In genomic region chr15:70014860-70015490, GRCh38 we compare ENCODE assay signal across 10 cellular contexts.
A peak's percentile ranks its signal among the peaks of the same experiment; 100 is the strongest.
DNase-seq lines count a peak whose midpoint lies in the region; ATAC-seq and TF ChIP-seq lines count a peak whose summit lies in the region.
"Had no signal": no experiment of that assay in that cellular context is flagged by ENCODE, and none has a peak within 500 bp of the region (broad histone marks: within the 10 kb centered on the region; RNA-seq: fewer than 3 reads in every experiment).

No MANE protein-coding gene starts in this region.

- no peaks in the 10 kb centered on the region for H3K9me3 Mint-ChIP-seq in HFFc6

- H3K79me2 ChIP-seq in DOHH2 (ENCODE audit: control insufficient read depth, low read length), result no peaks in the 10 kb centered on the region

- no peaks in the 10 kb centered on the region for H3K9me3 ChIP-seq in DOHH2 (ENCODE audit: control insufficient read depth, insufficient read depth, low read length)
- H3K9me3 ChIP-seq in WERI-Rb-1 (ENCODE audit: severe bottlenecking), result no peaks in the 10 kb centered on the region
- H3K9me3 ChIP-seq: Caco-2 had no signal

- H3K9me2 ChIP-seq in DOHH2 (replicated peaks; ENCODE audit: control insufficient read depth, low read length), result no peaks in the 10 kb centered on the region

- ATAC-seq in HG03025 (IDR thresholded peaks at IDR 0.05; ENCODE audit: low FRiP score, unreplicated experiment) (peak; percentile 59), Right ventricle myocardium superior (ENCODE audit: poor library complexity) (no peak)

- TF ChIP-seq CTCF in DOHH2 (IDR thresholded peaks at IDR 0.05; ENCODE audit: low read depth, low read length, poor library complexity, severe bottlenecking) (no peak), WERI-Rb-1 (IDR thresholded peaks at IDR 0.05; ENCODE audit: low read depth, low read length) (0 out of 2 replicates have a peak, but pooled peaks have one; percentile 15), foreskin fibroblast (IDR thresholded peaks at IDR 0.05; ENCODE audit: low read depth, low read length) (no peak), HFFc6 (IDR thresholded peaks at IDR 0.05) (no peak)

- H3K4me3 ChIP-seq in DOHH2 (ENCODE audit: low read length) (peak overlapping the region; percentile 62), WERI-Rb-1 (ENCODE audit: low read depth, low read length) (no peak overlapping the region), foreskin fibroblast (ENCODE audit: low read depth in 1 of 2, low read length in 2 of 2) (no peak overlapping the region)

- peak overlapping the region; percentile 36 for H3K27ac ChIP-seq in DOHH2 (ENCODE audit: low read depth, low read length)
- H3K27ac ChIP-seq in WERI-Rb-1, result no peak overlapping the region; the same call in 1 of the 2 replicates
- H3K27ac ChIP-seq in caudate nucleus (ENCODE audit: low read depth, low read length), result no peak overlapping the region

- no peaks in the 10 kb centered on the region for H4K20me1 ChIP-seq in DOHH2 (ENCODE audit: control insufficient read depth, insufficient read depth, low read depth, low read length)

- peaks cover 59% of the 10 kb centered on the region for H3K27me3 Mint-ChIP-seq in HFFc6 (ENCODE audit: insufficient read depth)

- no peak overlapping the region for H3K4me3 Mint-ChIP-seq in HFFc6

- no peaks in the 10 kb centered on the region for H3K4me1 Mint-ChIP-seq in HFFc6 (ENCODE audit: low read depth)

- H3K36me3 ChIP-seq in DOHH2 (ENCODE audit: control insufficient read depth, low read length) (no peaks in the 10 kb centered on the region), WERI-Rb-1 (no peaks in the 10 kb centered on the region)

- intact Hi-C loops in Right ventricle myocardium superior (cut with DNase I), result loop anchor here (2.0 kb wide), 1 partner anchor 22 kb away; no protein-coding TSS in a partner anchor

- peaks cover 68% of the 10 kb centered on the region for H3K4me1 ChIP-seq in DOHH2 (ENCODE audit: control insufficient read depth, low read length)
- H3K4me1 ChIP-seq: Caco-2 had no signal

- H3K36me3 Mint-ChIP-seq in HFFc6 (ENCODE audit: low read depth), result no peaks in the 10 kb centered on the region

- H3K27ac Mint-ChIP-seq in HFFc6, result no peak overlapping the region

- DNase-seq in GM19240 (ENCODE audit: insufficient read length, low spot score) (peak; percentile 91), WERI-Rb-1 (peak; percentile 71), foreskin fibroblast (no peak), HFFc6 (no peak), caudate nucleus (lab: John Stamatoyannopoulos, UW) (no peak), Right ventricle myocardium superior (no peak)
- DNase-seq: NCI-H774 had no signal

- peaks cover 13% of the 10 kb centered on the region for H3F3A ChIP-seq in DOHH2 (ENCODE audit: control insufficient read depth, insufficient read depth)

- H3K4me2 ChIP-seq in DOHH2 (ENCODE audit: low read length), result peak overlapping the region; percentile 89

- H3K27me3 ChIP-seq in DOHH2 (ENCODE audit: control insufficient read depth, low read length) (no peaks in the 10 kb centered on the region), WERI-Rb-1 (ENCODE audit: insufficient read depth, low read depth, severe bottlenecking) (no peaks in the 10 kb centered on the region)

Comparison
In these comparisons a context has a peak if more than half of its experiments do, and no peak if none do; other contexts are left out.
1. DNase-seq: peak in GM19240 (single experiment) and WERI-Rb-1 (single experiment); none in foreskin fibroblast (0 of 2), HFFc6 (single experiment), caudate nucleus (0 of 61) and Right ventricle myocardium superior (single experiment).